11 cellular contexts compared by ENCODE assay signal in the genomic region with DNA sequence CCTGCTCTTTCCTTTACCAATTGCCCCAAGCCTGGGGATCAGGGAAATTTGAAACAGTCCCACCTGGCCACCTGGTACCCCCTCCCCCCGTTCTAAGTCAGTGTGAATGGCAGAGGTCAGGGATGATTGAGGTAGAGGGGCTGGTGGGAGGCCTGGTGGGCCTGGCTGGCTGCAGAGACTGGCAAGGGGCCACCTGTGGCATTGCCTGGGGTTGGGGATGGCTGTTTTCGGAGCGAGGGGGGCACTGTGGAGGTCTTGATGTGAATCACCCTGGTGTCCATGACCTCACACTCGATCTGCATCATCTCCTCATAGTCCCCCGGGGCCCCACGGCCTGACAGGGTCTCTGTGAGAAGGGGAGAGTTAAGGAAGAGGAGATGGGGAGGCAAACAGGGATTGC. TPM values are rescaled to one million over a fixed set of nuclear protein-coding genes. Genes with fewer than 3 reads are reported as not detected.
A peak's percentile ranks its signal among the peaks of the same experiment; 100 is the strongest.
DNase-seq lines count a peak whose midpoint lies in the region; ATAC-seq, FAIRE-seq and TF ChIP-seq lines count a peak whose summit lies in the region.
"Had no signal": no experiment of that assay in that cellular context is flagged by ENCODE, and none has a peak within 500 bp of the region (broad histone marks: within the 10 kb centered on the region; RNA-seq: fewer than 3 reads in every experiment).

No MANE protein-coding gene starts in this region.

- peaks cover 7% of the 10 kb centered on the region for H3F3A ChIP-seq in smooth muscle cell (ENCODE audit: low read depth)

- TF ChIP-seq CTCF in GM12878 (IDR thresholded peaks at IDR 0.05 in 2 of 3, conservative IDR thresholded peaks at IDR 0.05 in 1 of 3; ENCODE audit: control insufficient read depth in 2 of 3, extremely low read depth in 1 of 3, insufficient read depth in 1 of 3, low read depth in 3 of 3, low read length in 3 of 3) (no peak), smooth muscle cell (IDR thresholded peaks at IDR 0.05; ENCODE audit: borderline replicate concordance, insufficient read depth, poor library complexity, severe bottlenecking) (no peak)

- TF ChIP-seq EP300 in GM12878 (IDR thresholded peaks at IDR 0.05; ENCODE audit: borderline replicate concordance in 1 of 2, control insufficient read depth in 1 of 2, low read depth in 2 of 2, low read length in 2 of 2): no peak

- RAD21 ChIA-PET in GM12878 (lab: Charles Lee; ENCODE audit: unreplicated experiment): no interaction called here

- BruUV-seq in GM12878 (replicated peaks; lab: Mats Ljungman, UMichigan): TSS peak; percentile 52

- H3K27ac ChIP-seq in GM12878 (ENCODE audit: control insufficient read depth, insufficient read depth) (no peak overlapping the region), smooth muscle cell (ENCODE audit: low read depth) (peak overlapping the region; percentile 76)

- H3K4me2 ChIP-seq in GM12878 (ENCODE audit: control insufficient read depth, insufficient read depth): no peak overlapping the region
- H3K4me2 ChIP-seq in smooth muscle cell: no peak overlapping the region

- H2AFZ ChIP-seq in GM12878 (ENCODE audit: control insufficient read depth, low read depth, low read length) (no peak overlapping the region), smooth muscle cell (ENCODE audit: low read depth) (no peak overlapping the region)

- DNase-seq in GM12878 (ENCODE audit: low read depth, low spot score) (no peak), smooth muscle cell (lab: John Stamatoyannopoulos, UW; ENCODE audit: unreplicated experiment) (no peak), HTR-8/SVneo (ENCODE audit: insufficient read length, low spot score) (no peak), SIG-M5 (lab: John Stamatoyannopoulos, UW) (no peak)
- DNase-seq: CD4-positive, CD25-positive, alpha-beta regulatory T cell; effector CD8-positive, alpha-beta T cell; hippocampal formation; stimulated activated CD4-positive, alpha-beta T cell treated with anti-CD3 and anti-CD28 coated beads, Interleukin-2, amount 100 ng/mL, for 48 hours had no signal

- H3K79me2 ChIP-seq in GM12878 (ENCODE audit: control insufficient read depth, insufficient read depth, low read length): no peaks in the 10 kb centered on the region
- no peaks in the 10 kb centered on the region for H3K79me2 ChIP-seq in smooth muscle cell (ENCODE audit: low read depth)

- H3K27me3 ChIP-seq in GM12878 (replicated peaks in 1 of 2; ENCODE audit: control insufficient read depth in 2 of 2, insufficient read depth in 2 of 2, low read length in 1 of 2): no peaks in the 10 kb centered on the region
- H3K27me3 ChIP-seq in smooth muscle cell (ENCODE audit: low read depth): no peaks in the 10 kb centered on the region
- H3K27me3 ChIP-seq: ascending aorta had no signal

- H3K36me3 ChIP-seq in GM12878 (ENCODE audit: control insufficient read depth in 2 of 2, insufficient read depth in 2 of 2, low read length in 1 of 2) (peaks cover 7 to 19% of the 10 kb centered on the region in 2 experiments), smooth muscle cell (ENCODE audit: low read depth) (no peaks in the 10 kb centered on the region)

- H3K4me3 ChIP-seq in GM12878: no peak overlapping the region
- no peak overlapping the region for H3K4me3 ChIP-seq in smooth muscle cell
- H3K4me3 ChIP-seq: ascending aorta, lung had no signal

- POLR2A ChIA-PET in GM12878 (lab: Charles Lee): interaction anchor here (1.4 kb wide), 1 partner anchor 13 kb away, joined by 3 read pairs; the partner anchor contains the start of gene ATF6B

- TF ChIP-seq RAD21 in GM12878 (IDR thresholded peaks at IDR 0.05; ENCODE audit: insufficient read depth, low read depth, low read length): no peak

- CTCF ChIA-PET in GM12878 (lab: Yijun Ruan, JAX): no interaction called here

- TF ChIP-seq POLR2A in GM12878 (IDR thresholded peaks at IDR 0.05; ENCODE audit: low read depth, low read length): no peak

- H3K9ac ChIP-seq in GM12878 (ENCODE audit: control insufficient read depth, insufficient read depth, low read length): no peak overlapping the region
- H3K9ac ChIP-seq in smooth muscle cell (ENCODE audit: low read depth): no peak overlapping the region

- SMC1A ChIA-PET in GM12878 (lab: Charles Lee; ENCODE audit: uncharacterized antibody, unreplicated experiment): interaction anchor here (0.6 kb wide), 1 partner anchor 217 kb away, joined by 4 read pairs; no protein-coding TSS in a partner anchor

- no peaks in the 10 kb centered on the region for H3K9me3 ChIP-seq in GM12878 (replicated peaks; ENCODE audit: control insufficient read depth, insufficient read depth, low read length)
- no peaks in the 10 kb centered on the region for H3K9me3 ChIP-seq in smooth muscle cell (replicated peaks; ENCODE audit: low read depth)
- H3K9me3 ChIP-seq: ascending aorta had no signal

- FAIRE-seq in GM12878 (lab: Jason Lieb, UNC) (no peak), HTR-8/SVneo (lab: Jason Lieb, UNC) (no peak)

- 97% methylated on average over 6 of the region's 6 CpGs for WGBS in GM12878 (ENCODE audit: insufficient coverage, insufficient replicate concordance, low lambda C conversion rate, missing lambda C conversion rate)
- WGBS in smooth muscle cell (ENCODE audit: low lambda C conversion rate): 95% methylated on average over 6 of the region's 6 CpGs

- H3K4me1 ChIP-seq in GM12878 (ENCODE audit: control insufficient read depth, insufficient read depth, low read length) (no peaks in the 10 kb centered on the region), smooth muscle cell (ENCODE audit: low read depth) (no peaks in the 10 kb centered on the region)

- H4K20me1 ChIP-seq in GM12878 (ENCODE audit: control insufficient read depth, insufficient read depth) (no peaks in the 10 kb centered on the region), smooth muscle cell (ENCODE audit: low read depth) (no peaks in the 10 kb centered on the region)

- no peak for ATAC-seq in GM12878

- in situ Hi-C loops in GM12878 (cut with MboI): no loop called here

- intact Hi-C loops in GM12878 (cut with micrococcal nuclease; ENCODE audit: unreplicated experiment): loop anchor here (5.0 to 10.0 kb wide), 2 partner anchors 127 to 669 kb away; no protein-coding TSS in a partner anchor

RNA-seq across cellular contexts. Expression of gene TNXB, which starts 6.5 kb away (rescaled TPM):
- total RNA-seq in GM12878 (2013; cell fraction: nucleolus; rRNA removed): 38.2 and 45.9 TPM in 2 replicates
- total RNA-seq in GM12878 (2014; rRNA removed) (0.28 and 1.8 TPM in 2 replicates), GM12878 (2014; rRNA removed; fragmentation: Illumina TruSeq; extraction: Trizol) (0.49 and 0.69 TPM in 2 replicates), GM12878 (2021) (1.6 and 2.5 TPM in 2 replicates), smooth muscle cell (1.1 and 1.8 TPM in 2 replicates)
- 0.10 TPM for polyA plus RNA-seq in GM12878 (2011; ENCODE audit: low read depth)
- polyA plus RNA-seq in GM12878 (2011; rRNA removed) (0.49 and 0.87 TPM in 2 replicates), GM12878 (2014; fragmentation: Illumina TruSeq; extraction: Trizol) (0.02 and 1.4 TPM in 2 replicates), GM12878 (2014; fragmentation: Nextera tagmentation; extraction: Ambion mirVana) (not detected), GM12878 (2014; rRNA removed) (1.7 and 3.6 TPM in 2 replicates), GM12878 (2016; fragmentation: Nextera tagmentation; extraction: Ambion mirVana) (under 1 TPM; 0.03 to 0.07 TPM), smooth muscle cell (1.1 and 4.3 TPM in 2 replicates)
- polyA plus RNA-seq in GM12878 (2011; cell fraction: cytosol; rRNA removed): 0.32 and 0.82 TPM in 2 replicates
- 4.8 and 6.0 TPM in 2 replicates for polyA plus RNA-seq in GM12878 (2011; cell fraction: nucleus; rRNA removed)
- 3.0 and 4.0 TPM in 2 replicates for polyA plus RNA-seq in GM12878 (2012)
- polyA minus RNA-seq in GM12878 (2011; rRNA and poly(A)+ RNA removed): 2.0 and 2.4 TPM in 2 replicates
- polyA minus RNA-seq in GM12878 (2011; cell fraction: cytosol; rRNA and poly(A)+ RNA removed): 0.42 TPM in 1 of 2 replicates, not detected in the other
- polyA minus RNA-seq in GM12878 (2011; cell fraction: nucleus; rRNA and poly(A)+ RNA removed): 3.6 and 6.0 TPM in 2 replicates

RNA-seq across cellular contexts. Expression of gene ATF6B, which starts 12.4 kb away (rescaled TPM):
- total RNA-seq in GM12878 (2013; cell fraction: nucleolus; rRNA removed): 85.1 and 87.6 TPM in 2 replicates
- 10.8 and 14.1 TPM in 2 replicates for total RNA-seq in GM12878 (2014; rRNA removed)
- 21.7 and 24.4 TPM in 2 replicates for total RNA-seq in GM12878 (2014; rRNA removed; fragmentation: Illumina TruSeq; extraction: Trizol)
- total RNA-seq in GM12878 (2021): 80.1 and 83.9 TPM in 2 replicates
- 175 TPM for polyA plus RNA-seq in GM12878 (2011; ENCODE audit: low read depth)
- polyA plus RNA-seq in GM12878 (2011; rRNA removed): 19.4 and 57.2 TPM in 2 replicates
- 64.5 and 77.0 TPM in 2 replicates for polyA plus RNA-seq in GM12878 (2011; cell fraction: cytosol; rRNA removed)
- 115 and 140 TPM in 2 replicates for polyA plus RNA-seq in GM12878 (2011; cell fraction: nucleus; rRNA removed)
- 85.3 and 128 TPM in 2 replicates for polyA plus RNA-seq in GM12878 (2012)
- polyA plus RNA-seq in GM12878 (2014; fragmentation: Illumina TruSeq; extraction: Trizol): 40.0 and 76.3 TPM in 2 replicates
- polyA plus RNA-seq in GM12878 (2014; fragmentation: Nextera tagmentation; extraction: Ambion mirVana): 10 to 100 TPM; 13.6 to 16.0 TPM
- 75.1 and 83.0 TPM in 2 replicates for polyA plus RNA-seq in GM12878 (2014; rRNA removed)
- 10 to 100 TPM; 42.5 to 45.5 TPM for polyA plus RNA-seq in GM12878 (2016; fragmentation: Nextera tagmentation; extraction: Ambion mirVana)
- polyA minus RNA-seq in GM12878 (2011; rRNA and poly(A)+ RNA removed): 30.4 and 51.5 TPM in 2 replicates
- 16.9 and 21.8 TPM in 2 replicates for polyA minus RNA-seq in GM12878 (2011; cell fraction: cytosol; rRNA and poly(A)+ RNA removed)
- 28.9 and 52.9 TPM in 2 replicates for polyA minus RNA-seq in GM12878 (2011; cell fraction: nucleus; rRNA and poly(A)+ RNA removed)
- 22.2 and 23.0 TPM in 2 replicates for total RNA-seq in smooth muscle cell
- 22.5 and 39.8 TPM in 2 replicates for polyA plus RNA-seq in smooth muscle cell

RNA-seq across cellular contexts. Expression of gene FKBPL, which starts 14.5 kb away (rescaled TPM):
- 1.6 and 2.6 TPM in 2 replicates for total RNA-seq in GM12878 (2013; cell fraction: nucleolus; rRNA removed)
- total RNA-seq in GM12878 (2014; rRNA removed) (4.2 and 5.1 TPM in 2 replicates), GM12878 (2014; rRNA removed; fragmentation: Illumina TruSeq; extraction: Trizol) (6.0 and 6.3 TPM in 2 replicates), GM12878 (2021) (6.0 and 6.5 TPM in 2 replicates), smooth muscle cell (5.3 and 6.5 TPM in 2 replicates)
- polyA plus RNA-seq in GM12878 (2011; ENCODE audit: low read depth): 2.3 TPM
- polyA plus RNA-seq in GM12878 (2011; rRNA removed) (2.8 and 4.2 TPM in 2 replicates), GM12878 (2014; fragmentation: Illumina TruSeq; extraction: Trizol) (3.7 and 6.1 TPM in 2 replicates), GM12878 (2014; fragmentation: Nextera tagmentation; extraction: Ambion mirVana) (1 to 10 TPM; 2.7 to 7.4 TPM), GM12878 (2014; rRNA removed) (6.3 and 6.5 TPM in 2 replicates), GM12878 (2016; fragmentation: Nextera tagmentation; extraction: Ambion mirVana) (1 to 10 TPM; 7.1 to 9.3 TPM), smooth muscle cell (5.4 and 7.7 TPM in 2 replicates)
- polyA plus RNA-seq in GM12878 (2011; cell fraction: cytosol; rRNA removed): 4.2 and 4.7 TPM in 2 replicates
- polyA plus RNA-seq in GM12878 (2011; cell fraction: nucleus; rRNA removed): 3.3 and 4.5 TPM in 2 replicates
- 3.7 and 4.7 TPM in 2 replicates for polyA plus RNA-seq in GM12878 (2012)
- polyA minus RNA-seq in GM12878 (2011; rRNA and poly(A)+ RNA removed): 3.4 and 4.9 TPM in 2 replicates
- 2.0 and 2.3 TPM in 2 replicates for polyA minus RNA-seq in GM12878 (2011; cell fraction: cytosol; rRNA and poly(A)+ RNA removed)
- 2.7 and 3.2 TPM in 2 replicates for polyA minus RNA-seq in GM12878 (2011; cell fraction: nucleus; rRNA and poly(A)+ RNA removed)
- total RNA-seq: ascending aorta had no signal

RNA-seq across cellular contexts. Expression of gene PRRT1, which starts 36.1 kb away (rescaled TPM):
- 0.17 TPM in 1 of 2 replicates, not detected in the other for total RNA-seq in GM12878 (2013; cell fraction: nucleolus; rRNA removed)
- total RNA-seq in GM12878 (2014; rRNA removed) (0.11 TPM in 1 of 2 replicates, not detected in the other), GM12878 (2014; rRNA removed; fragmentation: Illumina TruSeq; extraction: Trizol) (not detected in 2 replicates), GM12878 (2021) (0.15 TPM in 1 of 2 replicates, not detected in the other), smooth muscle cell (0.94 TPM in 1 of 2 replicates, not detected in the other)
- not detected for polyA plus RNA-seq in GM12878 (2011; ENCODE audit: low read depth)
- polyA plus RNA-seq in GM12878 (2011; rRNA removed) (0.04 and 0.08 TPM in 2 replicates), GM12878 (2014; fragmentation: Illumina TruSeq; extraction: Trizol) (0.04 TPM in 1 of 2 replicates, not detected in the other), GM12878 (2014; fragmentation: Nextera tagmentation; extraction: Ambion mirVana) (not detected), GM12878 (2014; rRNA removed) (0.13 TPM in 1 of 2 replicates, not detected in the other), GM12878 (2016; fragmentation: Nextera tagmentation; extraction: Ambion mirVana) (not detected), smooth muscle cell (1.4 and 3.3 TPM in 2 replicates)
- 0.17 and 0.18 TPM in 2 replicates for polyA plus RNA-seq in GM12878 (2011; cell fraction: cytosol; rRNA removed)
- 1.1 TPM in 2 replicates for polyA plus RNA-seq in GM12878 (2011; cell fraction: nucleus; rRNA removed)
- polyA plus RNA-seq in GM12878 (2012): 0.18 and 0.26 TPM in 2 replicates
- polyA minus RNA-seq in GM12878 (2011; rRNA and poly(A)+ RNA removed): 0.21 TPM in 1 of 2 replicates, not detected in the other
- polyA minus RNA-seq in GM12878 (2011; cell fraction: cytosol; rRNA and poly(A)+ RNA removed): not detected in 2 replicates
- 0.24 TPM in 1 of 2 replicates, not detected in the other for polyA minus RNA-seq in GM12878 (2011; cell fraction: nucleus; rRNA and poly(A)+ RNA removed)
- total RNA-seq: RPMI7951 had no signal

RNA-seq across cellular contexts. Expression of gene PPT2, which starts 38.3 kb away (rescaled TPM):
- total RNA-seq in GM12878 (2013; cell fraction: nucleolus; rRNA removed): 17.3 and 64.4 TPM in 2 replicates
- total RNA-seq in GM12878 (2014; rRNA removed): 21.7 and 25.5 TPM in 2 replicates
- 2.7 and 2.9 TPM in 2 replicates for total RNA-seq in GM12878 (2014; rRNA removed; fragmentation: Illumina TruSeq; extraction: Trizol)
- 7.3 and 7.9 TPM in 2 replicates for total RNA-seq in GM12878 (2021)
- 2.9 TPM for polyA plus RNA-seq in GM12878 (2011; ENCODE audit: low read depth)
- 4.2 and 6.9 TPM in 2 replicates for polyA plus RNA-seq in GM12878 (2011; rRNA removed)
- polyA plus RNA-seq in GM12878 (2011; cell fraction: cytosol; rRNA removed): 8.1 and 8.6 TPM in 2 replicates
- polyA plus RNA-seq in GM12878 (2011; cell fraction: nucleus; rRNA removed): 17.3 and 20.2 TPM in 2 replicates
- 3.6 and 3.8 TPM in 2 replicates for polyA plus RNA-seq in GM12878 (2012)
- polyA plus RNA-seq in GM12878 (2014; fragmentation: Illumina TruSeq; extraction: Trizol): 6.3 and 6.7 TPM in 2 replicates
- polyA plus RNA-seq in GM12878 (2014; fragmentation: Nextera tagmentation; extraction: Ambion mirVana): 1 to 10 TPM; 1.3 to 2.5 TPM
- 6.8 and 7.6 TPM in 2 replicates for polyA plus RNA-seq in GM12878 (2014; rRNA removed)
- polyA plus RNA-seq in GM12878 (2016; fragmentation: Nextera tagmentation; extraction: Ambion mirVana): 1 to 10 TPM; 3.4 to 4.8 TPM
- 3.7 and 5.4 TPM in 2 replicates for polyA minus RNA-seq in GM12878 (2011; rRNA and poly(A)+ RNA removed)
- 2.8 and 7.1 TPM in 2 replicates for polyA minus RNA-seq in GM12878 (2011; cell fraction: cytosol; rRNA and poly(A)+ RNA removed)
- polyA minus RNA-seq in GM12878 (2011; cell fraction: nucleus; rRNA and poly(A)+ RNA removed): 5.1 and 5.9 TPM in 2 replicates
- total RNA-seq in smooth muscle cell: 13.3 and 17.5 TPM in 2 replicates
- polyA plus RNA-seq in smooth muscle cell: 15.7 and 17.8 TPM in 2 replicates
